ENCODE assay signal across 8 cellular contexts in the genomic region with DNA sequence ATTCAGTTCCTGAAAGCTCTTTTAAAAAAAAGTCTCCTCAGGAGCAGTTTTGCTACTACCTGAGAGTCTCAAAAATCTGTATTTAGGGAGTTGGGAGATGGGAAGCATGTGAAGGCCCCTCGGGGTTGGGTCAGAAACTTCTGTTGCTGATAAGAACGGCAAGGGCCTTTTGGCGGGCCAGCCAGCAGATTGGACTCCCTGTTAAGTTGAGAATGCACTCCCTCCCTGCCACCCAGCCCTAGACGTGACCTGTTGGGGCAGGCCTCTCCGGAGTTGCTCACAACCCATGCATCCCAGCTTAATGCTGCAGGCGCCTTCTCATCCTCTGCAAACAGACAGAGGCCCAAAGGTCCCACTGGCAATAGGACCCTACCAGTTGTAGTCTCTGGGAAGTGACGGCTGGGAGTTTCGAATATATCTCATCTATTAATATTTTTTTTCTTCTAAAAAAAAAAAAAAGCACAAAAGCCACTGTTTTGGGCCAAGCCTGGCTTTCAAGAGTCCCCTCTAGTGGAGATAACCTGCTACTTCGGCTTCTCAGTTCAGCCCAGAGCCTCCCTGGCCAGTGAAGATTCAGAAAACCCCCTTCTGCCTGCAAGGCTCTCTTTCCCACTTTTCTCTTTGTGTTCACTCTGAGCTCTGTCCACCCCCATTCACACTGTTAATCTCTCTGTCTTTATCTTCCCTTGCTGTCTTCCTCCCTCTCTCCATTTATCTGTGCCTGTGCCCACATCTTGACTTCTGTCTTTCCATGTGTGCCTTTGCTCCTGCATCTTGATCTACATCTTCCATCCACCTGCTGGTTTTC. TPM values are rescaled to one million over a fixed set of nuclear protein-coding genes. Genes with fewer than 3 reads are reported as not detected.
DNase-seq lines count a peak whose midpoint lies in the region; ATAC-seq, FAIRE-seq and TF ChIP-seq lines count a peak whose summit lies in the region.

No MANE protein-coding gene starts in this region.

- H3K27ac Mint-ChIP-seq in CD8-positive, alpha-beta T cell: no peak overlapping the region
- no peak overlapping the region for H3K27ac Mint-ChIP-seq in GM23338

- H3K4me1 ChIP-seq in CD8-positive, alpha-beta T cell (ENCODE audit: insufficient read depth, low read length): peaks cover 21% of the 10 kb centered on the region
- H3K4me1 ChIP-seq in GM23338 (ENCODE audit: insufficient read depth): peaks cover 32% of the 10 kb centered on the region
- H3K4me1 ChIP-seq in liver (ENCODE audit: control insufficient read depth in 4 of 4, insufficient read depth in 4 of 4, low read length in 3 of 4): peaks cover 12 to 70% (median 60%) of the 10 kb centered on the region in 4 donors

- H3K9ac ChIP-seq in liver (ENCODE audit: low read depth in 1 of 2, low read length in 2 of 2): peak overlapping the region in 1 of 2 donors; percentile 11

- peak overlapping the region; percentile 42; the same call in 1 of the 2 replicates for H3K4me2 ChIP-seq in GM23338

- peak; percentile 53 for TF ChIP-seq CTCF in CD8-positive, alpha-beta T cell (IDR thresholded peaks at IDR 0.05)
- peak; percentile 62 to 73 for TF ChIP-seq CTCF in GM23338 (conservative IDR thresholded peaks at IDR 0.05; ENCODE audit: low read depth in 2 of 2)
- peak; percentile 76 for TF ChIP-seq CTCF in liver (IDR thresholded peaks at IDR 0.05; ENCODE audit: low read depth, low read length, missing input control)

- POLR2A ChIA-PET in CD8-positive, alpha-beta T cell (lab: Charles Lee): no interaction called here

- no peaks in the 10 kb centered on the region for H3K36me3 Mint-ChIP-seq in CD8-positive, alpha-beta T cell
- H3K36me3 Mint-ChIP-seq in GM23338 (ENCODE audit: low read depth): no peaks in the 10 kb centered on the region; the same call in 2 of the 3 replicates

- peaks cover 6% of the 10 kb centered on the region; the same call in 1 of the 2 replicates for H4K20me1 ChIP-seq in GM23338 (replicated peaks; ENCODE audit: insufficient read depth)

- no peaks in the 10 kb centered on the region for H3K36me3 ChIP-seq in CD8-positive, alpha-beta T cell (ENCODE audit: insufficient read depth, low read length)
- H3K36me3 ChIP-seq in GM23338 (ENCODE audit: insufficient read depth): no peaks in the 10 kb centered on the region
- no peaks in the 10 kb centered on the region for H3K36me3 ChIP-seq in liver (ENCODE audit: control insufficient read depth in 4 of 4, insufficient read depth in 3 of 4, low read depth in 1 of 4, low read length in 3 of 4)

- H3K9me3 ChIP-seq in CD8-positive, alpha-beta T cell (ENCODE audit: low read length): no peaks in the 10 kb centered on the region
- no peaks in the 10 kb centered on the region for H3K9me3 ChIP-seq in liver (ENCODE audit: control insufficient read depth in 4 of 4, low read length in 3 of 4)

- DNase-seq in CD8-positive, alpha-beta T cell: no peak
- DNase-seq in GM23338 (ENCODE audit: low spot score) (peak; percentile 69), NCI-H510A treated with DMSO at 0.1 percent for 48 hours (lab: John Stamatoyannopoulos, UW) (peak; percentile 62), cerebellum (ENCODE audit: low spot score) (peak; percentile 81), urothelium cell line (ENCODE audit: low spot score) (peak; percentile 63)
- DNase-seq in activated CD8-positive, alpha-beta memory T cell treated with anti-CD3 and anti-CD28 coated beads for 24 hours: no peak

- TF ChIP-seq RAD21 in liver (IDR thresholded peaks at IDR 0.05): peak; percentile 80 to 83

- H3K4me3 ChIP-seq in CD8-positive, alpha-beta T cell (ENCODE audit: low read depth, low read length): no peak overlapping the region
- no peak overlapping the region for H3K4me3 ChIP-seq in GM23338
- no peak overlapping the region for H3K4me3 ChIP-seq in liver (ENCODE audit: low read depth in 1 of 3, low read length in 3 of 3)

- peaks cover 20% of the 10 kb centered on the region for H3K4me1 Mint-ChIP-seq in CD8-positive, alpha-beta T cell (ENCODE audit: low read depth)
- peaks cover 45% of the 10 kb centered on the region for H3K4me1 Mint-ChIP-seq in GM23338

- no peaks in the 10 kb centered on the region for H3F3A ChIP-seq in GM23338 (replicated peaks; ENCODE audit: low read depth)

- no peaks in the 10 kb centered on the region for H3K9me3 Mint-ChIP-seq in CD8-positive, alpha-beta T cell
- H3K9me3 Mint-ChIP-seq in GM23338: no peaks in the 10 kb centered on the region

- ATAC-seq in CD8-positive, alpha-beta T cell: peak; percentile 52
- ATAC-seq in GM23338 (peak; percentile 70), GM18519 (IDR thresholded peaks at IDR 0.05; ENCODE audit: low FRiP score, unreplicated experiment) (no peak)

- FAIRE-seq in urothelium cell line (lab: Jason Lieb, UNC): no peak

- H3K79me2 ChIP-seq in GM23338 (replicated peaks; ENCODE audit: insufficient read depth): no peaks in the 10 kb centered on the region

- no peak overlapping the region for H3K4me3 Mint-ChIP-seq in CD8-positive, alpha-beta T cell
- H3K4me3 Mint-ChIP-seq in GM23338: no peak overlapping the region

- intact Hi-C loops in CD8-positive, alpha-beta T cell (cut with DNase I, micrococcal nuclease): no loop called here

- CTCF ChIA-PET in CD8-positive, alpha-beta T cell (lab: Charles Lee): interaction anchor here (1.0 to 10.1 kb wide), 7 partner anchors 9 to 216 kb away, joined by 3 to 150 read pairs (median 3); no protein-coding TSS in a partner anchor

- H3K27me3 ChIP-seq in CD8-positive, alpha-beta T cell (ENCODE audit: insufficient read depth, low read length): peaks cover 4% of the 10 kb centered on the region
- H3K27me3 ChIP-seq in GM23338 (ENCODE audit: insufficient read depth): peaks cover 44% of the 10 kb centered on the region
- no peaks in the 10 kb centered on the region for H3K27me3 ChIP-seq in liver (ENCODE audit: control insufficient read depth in 4 of 4, insufficient read depth in 4 of 4, low read length in 3 of 4)

- H3K9me2 ChIP-seq in GM23338 (ENCODE audit: insufficient read depth): no peaks in the 10 kb centered on the region

- H3K27ac ChIP-seq in CD8-positive, alpha-beta T cell (ENCODE audit: low read depth, low read length): no peak overlapping the region
- H3K27ac ChIP-seq in GM23338 (ENCODE audit: low read depth): no peak overlapping the region
- H3K27ac ChIP-seq in liver (ENCODE audit: low read depth in 1 of 2, low read length in 2 of 2): peak overlapping the region; percentile 72 to 80

- WGBS in liver: 32% methylated on average over 9 of the region's 9 CpGs

- peaks cover 50% of the 10 kb centered on the region for H3K27me3 Mint-ChIP-seq in CD8-positive, alpha-beta T cell (ENCODE audit: low read depth)
- H3K27me3 Mint-ChIP-seq in GM23338 (ENCODE audit: insufficient read depth, low read depth, poor library complexity): peaks cover 25% of the 10 kb centered on the region

- peak overlapping the region; percentile 91 for H2AFZ ChIP-seq in GM23338

TF ChIP-seq in GM23338, 12 proteins besides CTCF, POLR2A, EP300 and RAD21 (continues in another document):
- TF ChIP-seq CREB1 (CRISPR knock-in tag; IDR thresholded peaks at IDR 0.05; ENCODE audit: low read depth): no peak

TF ChIP-seq in liver, 16 proteins besides CTCF, POLR2A, EP300 and RAD21 (continues in another document):
- TF ChIP-seq FOXA2 (IDR thresholded peaks at IDR 0.05): no peak
- no peak for TF ChIP-seq JUND (IDR thresholded peaks at IDR 0.05)
- no peak for TF ChIP-seq SP1 (IDR thresholded peaks at IDR 0.05)
- no peak for TF ChIP-seq YY1 (IDR thresholded peaks at IDR 0.05)
- TF ChIP-seq REST (IDR thresholded peaks at IDR 0.05): no peak
- TF ChIP-seq ZBTB33 (IDR thresholded peaks at IDR 0.05): no peak
- no peak for TF ChIP-seq RXRA (IDR thresholded peaks at IDR 0.05)
- TF ChIP-seq TAF1 (conservative IDR thresholded peaks at IDR 0.05): no peak

RNA-seq across cellular contexts. Expression of gene PLXNA2, which starts 5.3 kb away (rescaled TPM):
- total RNA-seq in CD8-positive, alpha-beta T cell: 1 to 10 TPM; 1.3 to 1.9 TPM
- 1.8 and 3.2 TPM in 2 replicates for total RNA-seq in GM23338 (2014; rRNA removed; shearing (Covaris generic))
- polyA plus RNA-seq in GM23338 (2016; fragmentation: Nextera tagmentation; extraction: Ambion mirVana): 0.40 and 0.45 TPM in 2 replicates
- 45.1 TPM for total RNA-seq in cerebellum
- total RNA-seq in liver: 1 to 10 TPM; 2.8 to 9.2 TPM
- polyA plus RNA-seq in liver: 1 to 10 TPM; 1.8 to 2.7 TPM

Comparison
In these comparisons a context has a peak if more than half of its experiments do, and no peak if none do; other contexts are left out.
1. DNase-seq: peak in GM23338 (single experiment), NCI-H510A treated with DMSO at 0.1 percent for 48 hours (single experiment), cerebellum (single experiment) and urothelium cell line (single experiment); none in CD8-positive, alpha-beta T cell (0 of 7) and activated CD8-positive, alpha-beta memory T cell treated with anti-CD3 and anti-CD28 coated beads for 24 hours (single experiment).
2. H3K27ac ChIP-seq: peak in liver (2 of 2); none in CD8-positive, alpha-beta T cell (single experiment) and GM23338 (single experiment).
3. Peak in every context shown above with its lines, with median percentiles within 50 percentile points of each other: CTCF ChIP-seq.